9 cellular contexts compared by ENCODE assay signal in the genomic region with DNA sequence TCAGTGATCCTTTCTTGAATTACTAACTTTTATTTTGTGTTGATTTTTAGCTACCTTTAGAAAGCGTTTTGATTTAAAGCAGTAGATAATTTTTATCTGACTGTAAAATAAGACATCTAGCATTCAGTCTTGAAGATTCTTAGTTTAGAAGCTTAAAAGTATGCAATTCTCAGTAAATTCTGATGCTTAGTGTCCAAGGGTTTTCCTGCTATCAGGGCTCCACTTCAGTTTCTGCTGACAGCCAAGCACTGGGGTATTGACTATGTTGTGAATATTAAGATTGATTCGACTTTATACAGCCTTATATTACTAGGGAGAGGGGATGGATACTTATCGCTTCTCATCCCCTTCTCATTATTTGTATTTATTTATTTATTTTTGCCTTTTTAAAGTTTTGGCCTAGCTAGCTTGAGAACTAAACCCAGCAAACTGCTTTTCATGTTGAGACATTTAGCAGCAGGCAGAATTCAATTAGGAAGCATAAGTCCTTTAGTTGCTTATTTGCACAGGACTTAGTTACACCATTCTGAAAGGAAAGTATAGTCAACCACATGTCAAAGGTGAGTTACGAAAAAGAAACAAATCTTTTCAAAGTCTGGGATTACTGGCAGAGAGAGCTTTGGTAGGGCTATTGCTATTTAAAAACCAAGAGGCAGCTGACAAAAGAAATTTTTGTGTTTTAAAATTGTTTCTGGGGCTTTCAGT. TPM values are rescaled to one million over a fixed set of nuclear protein-coding genes. Genes with fewer than 3 reads are reported as not detected.
A peak's percentile ranks its signal among the peaks of the same experiment; 100 is the strongest.
DNase-seq lines count a peak whose midpoint lies in the region; ATAC-seq and TF ChIP-seq lines count a peak whose summit lies in the region.
"Had no signal": no experiment of that assay in that cellular context is flagged by ENCODE, and none has a peak within 500 bp of the region (broad histone marks: within the 10 kb centered on the region; RNA-seq: fewer than 3 reads in every experiment).

No MANE protein-coding gene starts in this region.

- intact Hi-C loops in heart left ventricle (cut with DNase I) (loop anchor here (5.0 to 10.0 kb wide), 11 partner anchors 43 to 508 kb away; partner anchors contain the start of genes MAPKAP1 (in 3 of the 10) and HSPA5 (in 1 of the 10)), left cardiac atrium (cut with DNase I) (loop anchor here in 1 of 2 donors (2.0 kb wide), 2 partner anchors 73 to 139 kb away; no protein-coding TSS in a partner anchor), adrenal gland (cut with DNase I) (loop anchor here in 1 of 2 donors (5.0 kb wide), 2 partner anchors 72 to 338 kb away; no protein-coding TSS in a partner anchor), uterus (cut with DNase I; ENCODE audit: low total_unique reads) (no loop called here)

- ATAC-seq in heart left ventricle: no peak
- ATAC-seq in left cardiac atrium: no peak
- ATAC-seq in GM19395 (IDR thresholded peaks at IDR 0.05; ENCODE audit: unreplicated experiment): no peak

- TF ChIP-seq CTCF in heart left ventricle (IDR thresholded peaks at IDR 0.05) (no peak), adrenal gland (IDR thresholded peaks at IDR 0.05) (no peak), uterus (IDR thresholded peaks at IDR 0.05) (no peak)

- WGBS in heart left ventricle, 4 donors: 54 to 67% (median 64%) methylated on average over 4 of the region's 4 CpGs
- WGBS in adrenal gland, 4 donors: 43 to 53% (median 45%) methylated on average over 4 of the region's 4 CpGs

- H3K9me3 ChIP-seq in heart left ventricle: no peaks in the 10 kb centered on the region
- H3K9me3 ChIP-seq in adrenal gland (replicated peaks in 1 of 3): no peaks in the 10 kb centered on the region
- no peaks in the 10 kb centered on the region for H3K9me3 ChIP-seq in uterus

- DNase-seq in heart left ventricle (no peak), left cardiac atrium (no peak), adrenal gland (no peak), left kidney (ENCODE audit: low read depth, low spot score) (peak; percentile 41), uterus (no peak), C1 segment of cervical spinal cord (lab: John Stamatoyannopoulos, UW) (no peak), T1000 (lab: John Stamatoyannopoulos, UW) (no peak)
- DNase-seq: MV-4-11 had no signal

- TF ChIP-seq POLR2A in heart left ventricle (IDR thresholded peaks at IDR 0.05) (no peak), adrenal gland (IDR thresholded peaks at IDR 0.05) (no peak), uterus (IDR thresholded peaks at IDR 0.05) (no peak)

- peak overlapping the region in 10 of 12 donors; percentile 10 to 94 (median 62) for H3K27ac ChIP-seq in heart left ventricle
- H3K27ac ChIP-seq in adrenal gland: peak overlapping the region; percentile 9 to 87 (median 21)
- H3K27ac ChIP-seq in uterus: peak overlapping the region; percentile 39 to 92

- H3K27me3 ChIP-seq in heart left ventricle (no peaks in the 10 kb centered on the region), adrenal gland (no peaks in the 10 kb centered on the region), uterus (no peaks in the 10 kb centered on the region)

- H3K36me3 ChIP-seq in heart left ventricle (peaks cover 0 to 2% (median 0%) of the 10 kb centered on the region in 9 donors), adrenal gland (replicated peaks in 1 of 2) (no peaks in the 10 kb centered on the region), uterus (no peaks in the 10 kb centered on the region)

- H3K4me1 ChIP-seq in heart left ventricle (peaks cover 0 to 69% (median 34%) of the 10 kb centered on the region in 12 donors), adrenal gland (replicated peaks in 1 of 2) (peaks cover 24 to 65% of the 10 kb centered on the region in 2 donors), uterus (no peaks in the 10 kb centered on the region)

- H3K4me3 ChIP-seq in heart left ventricle: peak overlapping the region in 11 of 12 donors; percentile 2 to 96 (median 80)
- peak overlapping the region in 2 of 4 donors; percentile 16 to 75 for H3K4me3 ChIP-seq in adrenal gland
- H3K4me3 ChIP-seq in uterus: peak overlapping the region in 1 of 2 donors; percentile 15

RNA-seq across cellular contexts. Expression of gene PBX3, which starts 2.9 kb away (rescaled TPM):
- total RNA-seq in heart left ventricle: 10 to 100 TPM; 46.2 to 76.1 (median 59.5) TPM
- polyA plus RNA-seq in heart left ventricle: 10 to 100 TPM; 14.8 to 38.8 TPM
- 10 to 100 TPM; 54.8 to 65.3 TPM for total RNA-seq in left cardiac atrium
- total RNA-seq in adrenal gland: 100 to 1,000 TPM in 7 of 8 donors, 10 to 100 TPM in 1; 55.3 to 231 (median 138) TPM
- polyA plus RNA-seq in adrenal gland: 10 to 100 TPM; 43.4 to 57.8 (median 56.1) TPM
- total RNA-seq in uterus: 100 to 1,000 TPM in 1 of 4 donors, 10 to 100 TPM in 2, 1 to 10 TPM in 1; 5.1 to 360 (median 44.1) TPM

RNA-seq across cellular contexts. Expression of gene MAPKAP1, which starts 43.1 kb away (rescaled TPM):
- total RNA-seq in heart left ventricle: 100 to 1,000 TPM in 7 of 9 donors, 10 to 100 TPM in 2; 76.2 to 145 (median 113) TPM
- 100 to 1,000 TPM; 124 to 141 TPM for polyA plus RNA-seq in heart left ventricle
- total RNA-seq in left cardiac atrium: 10 to 100 TPM; 98.0 to 98.4 TPM
- 100 to 1,000 TPM in 5 of 8 donors, 10 to 100 TPM in 3; 72.2 to 156 (median 113) TPM for total RNA-seq in adrenal gland
- 10 to 100 TPM; 73.8 to 94.2 (median 86.2) TPM for polyA plus RNA-seq in adrenal gland
- 100 to 1,000 TPM in 1 of 4 donors, 10 to 100 TPM in 3; 54.1 to 195 (median 61.9) TPM for total RNA-seq in uterus
